ENCODE assay signal across 1 cellular context in the genomic region with DNA sequence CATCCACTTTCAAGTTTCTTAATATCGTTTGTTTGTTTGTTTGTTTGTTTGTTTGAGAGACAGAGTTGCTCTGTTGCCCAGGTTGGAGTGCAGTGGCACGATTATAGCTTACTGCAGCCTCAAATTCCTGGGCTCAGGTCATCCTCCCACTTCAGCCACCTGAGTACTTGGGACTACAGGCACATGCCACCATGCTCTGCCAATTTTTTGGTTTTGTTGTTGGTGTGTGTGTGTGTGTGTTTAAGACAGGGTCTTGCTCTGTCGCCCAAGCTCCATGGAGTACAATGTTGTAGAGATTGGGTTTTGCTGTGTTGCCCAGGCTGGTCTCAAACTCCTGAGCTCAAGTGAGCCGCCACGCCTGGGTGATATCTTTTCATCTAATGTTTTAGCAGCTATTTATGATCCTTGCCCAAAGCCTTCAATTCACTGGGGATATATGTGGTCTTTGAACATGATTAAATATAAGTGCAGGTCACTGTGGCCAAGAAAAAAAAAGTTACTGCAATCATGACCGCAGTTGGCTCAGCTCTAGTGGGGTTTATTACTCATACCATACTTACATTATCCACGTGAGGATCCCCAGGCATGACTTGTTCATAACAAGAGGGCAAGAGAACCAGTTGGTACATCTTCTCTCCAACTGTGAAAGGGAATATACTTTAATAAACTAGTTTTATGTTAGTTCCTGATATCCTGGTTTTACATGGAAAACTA.
TF ChIP-seq lines count a peak whose summit lies in the region.

No MANE protein-coding gene starts in this region.

TF ChIP-seq in GM23338, 12 proteins besides CTCF, POLR2A, EP300 and RAD21 (continued from another document):
- TF ChIP-seq, protein P1, sequence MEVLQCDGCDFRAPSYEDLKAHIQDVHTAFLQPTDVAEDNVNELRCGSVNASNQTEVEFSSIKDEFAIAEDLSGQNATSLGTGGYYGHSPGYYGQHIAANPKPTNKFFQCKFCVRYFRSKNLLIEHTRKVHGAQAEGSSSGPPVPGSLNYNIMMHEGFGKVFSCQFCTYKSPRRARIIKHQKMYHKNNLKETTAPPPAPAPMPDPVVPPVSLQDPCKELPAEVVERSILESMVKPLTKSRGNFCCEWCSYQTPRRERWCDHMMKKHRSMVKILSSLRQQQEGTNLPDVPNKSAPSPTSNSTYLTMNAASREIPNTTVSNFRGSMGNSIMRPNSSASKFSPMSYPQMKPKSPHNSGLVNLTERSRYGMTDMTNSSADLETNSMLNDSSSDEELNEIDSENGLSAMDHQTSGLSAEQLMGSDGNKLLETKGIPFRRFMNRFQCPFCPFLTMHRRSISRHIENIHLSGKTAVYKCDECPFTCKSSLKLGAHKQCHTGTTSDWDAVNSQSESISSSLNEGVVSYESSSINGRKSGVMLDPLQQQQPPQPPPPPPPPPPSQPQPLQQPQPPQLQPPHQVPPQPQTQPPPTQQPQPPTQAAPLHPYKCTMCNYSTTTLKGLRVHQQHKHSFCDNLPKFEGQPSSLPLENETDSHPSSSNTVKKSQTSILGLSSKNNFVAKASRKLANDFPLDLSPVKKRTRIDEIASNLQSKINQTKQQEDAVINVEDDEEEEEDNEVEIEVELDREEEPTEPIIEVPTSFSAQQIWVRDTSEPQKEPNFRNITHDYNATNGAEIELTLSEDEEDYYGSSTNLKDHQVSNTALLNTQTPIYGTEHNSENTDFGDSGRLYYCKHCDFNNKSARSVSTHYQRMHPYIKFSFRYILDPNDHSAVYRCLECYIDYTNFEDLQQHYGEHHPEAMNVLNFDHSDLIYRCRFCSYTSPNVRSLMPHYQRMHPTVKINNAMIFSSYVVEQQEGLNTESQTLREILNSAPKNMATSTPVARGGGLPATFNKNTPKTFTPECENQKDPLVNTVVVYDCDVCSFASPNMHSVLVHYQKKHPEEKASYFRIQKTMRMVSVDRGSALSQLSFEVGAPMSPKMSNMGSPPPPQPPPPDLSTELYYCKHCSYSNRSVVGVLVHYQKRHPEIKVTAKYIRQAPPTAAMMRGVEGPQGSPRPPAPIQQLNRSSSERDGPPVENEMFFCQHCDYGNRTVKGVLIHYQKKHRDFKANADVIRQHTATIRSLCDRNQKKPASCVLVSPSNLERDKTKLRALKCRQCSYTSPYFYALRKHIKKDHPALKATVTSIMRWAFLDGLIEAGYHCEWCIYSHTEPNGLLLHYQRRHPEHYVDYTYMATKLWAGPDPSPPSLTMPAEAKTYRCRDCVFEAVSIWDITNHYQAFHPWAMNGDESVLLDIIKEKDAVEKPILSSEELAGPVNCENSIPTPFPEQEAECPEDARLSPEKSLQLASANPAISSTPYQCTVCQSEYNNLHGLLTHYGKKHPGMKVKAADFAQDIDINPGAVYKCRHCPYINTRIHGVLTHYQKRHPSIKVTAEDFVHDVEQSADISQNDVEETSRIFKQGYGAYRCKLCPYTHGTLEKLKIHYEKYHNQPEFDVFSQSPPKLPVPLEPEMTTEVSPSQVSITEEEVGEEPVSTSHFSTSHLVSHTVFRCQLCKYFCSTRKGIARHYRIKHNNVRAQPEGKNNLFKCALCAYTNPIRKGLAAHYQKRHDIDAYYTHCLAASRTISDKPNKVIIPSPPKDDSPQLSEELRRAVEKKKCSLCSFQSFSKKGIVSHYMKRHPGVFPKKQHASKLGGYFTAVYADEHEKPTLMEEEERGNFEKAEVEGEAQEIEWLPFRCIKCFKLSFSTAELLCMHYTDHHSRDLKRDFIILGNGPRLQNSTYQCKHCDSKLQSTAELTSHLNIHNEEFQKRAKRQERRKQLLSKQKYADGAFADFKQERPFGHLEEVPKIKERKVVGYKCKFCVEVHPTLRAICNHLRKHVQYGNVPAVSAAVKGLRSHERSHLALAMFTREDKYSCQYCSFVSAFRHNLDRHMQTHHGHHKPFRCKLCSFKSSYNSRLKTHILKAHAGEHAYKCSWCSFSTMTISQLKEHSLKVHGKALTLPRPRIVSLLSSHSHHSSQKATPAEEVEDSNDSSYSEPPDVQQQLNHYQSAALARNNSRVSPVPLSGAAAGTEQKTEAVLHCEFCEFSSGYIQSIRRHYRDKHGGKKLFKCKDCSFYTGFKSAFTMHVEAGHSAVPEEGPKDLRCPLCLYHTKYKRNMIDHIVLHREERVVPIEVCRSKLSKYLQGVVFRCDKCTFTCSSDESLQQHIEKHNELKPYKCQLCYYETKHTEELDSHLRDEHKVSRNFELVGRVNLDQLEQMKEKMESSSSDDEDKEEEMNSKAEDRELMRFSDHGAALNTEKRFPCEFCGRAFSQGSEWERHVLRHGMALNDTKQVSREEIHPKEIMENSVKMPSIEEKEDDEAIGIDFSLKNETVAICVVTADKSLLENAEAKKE (CRISPR knock-in tag; IDR thresholded peaks at IDR 0.05) = no peak
- TF ChIP-seq, protein P2, sequence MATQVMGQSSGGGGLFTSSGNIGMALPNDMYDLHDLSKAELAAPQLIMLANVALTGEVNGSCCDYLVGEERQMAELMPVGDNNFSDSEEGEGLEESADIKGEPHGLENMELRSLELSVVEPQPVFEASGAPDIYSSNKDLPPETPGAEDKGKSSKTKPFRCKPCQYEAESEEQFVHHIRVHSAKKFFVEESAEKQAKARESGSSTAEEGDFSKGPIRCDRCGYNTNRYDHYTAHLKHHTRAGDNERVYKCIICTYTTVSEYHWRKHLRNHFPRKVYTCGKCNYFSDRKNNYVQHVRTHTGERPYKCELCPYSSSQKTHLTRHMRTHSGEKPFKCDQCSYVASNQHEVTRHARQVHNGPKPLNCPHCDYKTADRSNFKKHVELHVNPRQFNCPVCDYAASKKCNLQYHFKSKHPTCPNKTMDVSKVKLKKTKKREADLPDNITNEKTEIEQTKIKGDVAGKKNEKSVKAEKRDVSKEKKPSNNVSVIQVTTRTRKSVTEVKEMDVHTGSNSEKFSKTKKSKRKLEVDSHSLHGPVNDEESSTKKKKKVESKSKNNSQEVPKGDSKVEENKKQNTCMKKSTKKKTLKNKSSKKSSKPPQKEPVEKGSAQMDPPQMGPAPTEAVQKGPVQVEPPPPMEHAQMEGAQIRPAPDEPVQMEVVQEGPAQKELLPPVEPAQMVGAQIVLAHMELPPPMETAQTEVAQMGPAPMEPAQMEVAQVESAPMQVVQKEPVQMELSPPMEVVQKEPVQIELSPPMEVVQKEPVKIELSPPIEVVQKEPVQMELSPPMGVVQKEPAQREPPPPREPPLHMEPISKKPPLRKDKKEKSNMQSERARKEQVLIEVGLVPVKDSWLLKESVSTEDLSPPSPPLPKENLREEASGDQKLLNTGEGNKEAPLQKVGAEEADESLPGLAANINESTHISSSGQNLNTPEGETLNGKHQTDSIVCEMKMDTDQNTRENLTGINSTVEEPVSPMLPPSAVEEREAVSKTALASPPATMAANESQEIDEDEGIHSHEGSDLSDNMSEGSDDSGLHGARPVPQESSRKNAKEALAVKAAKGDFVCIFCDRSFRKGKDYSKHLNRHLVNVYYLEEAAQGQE (IDR thresholded peaks at IDR 0.05; ENCODE audit: unreplicated experiment) = no peak
- TF ChIP-seq NANOG (IDR thresholded peaks at IDR 0.05; ENCODE audit: borderline replicate concordance) (no peak), ZNF331 (CRISPR knock-in tag; IDR thresholded peaks at IDR 0.05; ENCODE audit: low read depth) (no peak), EZH2 (IDR thresholded peaks at IDR 0.05; ENCODE audit: low read depth, unreplicated experiment) (no peak), CREB1 (CRISPR knock-in tag; IDR thresholded peaks at IDR 0.05; ENCODE audit: low read depth) (no peak), STAT1 (IDR thresholded peaks at IDR 0.05; ENCODE audit: unreplicated experiment) (no peak), POLR2AphosphoS5 (IDR thresholded peaks at IDR 0.05; ENCODE audit: low read depth) (no peak), ZNF114 (CRISPR knock-in tag; IDR thresholded peaks at IDR 0.05) (no peak), EZH2phosphoT487 (IDR thresholded peaks at IDR 0.05; ENCODE audit: unreplicated experiment) (no peak)
